Comparison of ENCODE assay signal across 1 cellular context in genomic region chr9:89992326-89993208, GRCh38.
TF ChIP-seq lines count a peak whose summit lies in the region.

No MANE protein-coding gene starts in this region.

TF ChIP-seq in liver, 16 proteins besides CTCF, POLR2A, EP300 and RAD21 (continued from another document):
- no peak for TF ChIP-seq REST (IDR thresholded peaks at IDR 0.05)
- TF ChIP-seq RXRA (IDR thresholded peaks at IDR 0.05): peak; percentile 63 to 66
- no peak for TF ChIP-seq TAF1 (conservative IDR thresholded peaks at IDR 0.05)
- peak; percentile 26 to 47 for TF ChIP-seq HNF4A (conservative IDR thresholded peaks at IDR 0.05)
- TF ChIP-seq ZBTB33 (IDR thresholded peaks at IDR 0.05): no peak
- TF ChIP-seq JUND (IDR thresholded peaks at IDR 0.05): no peak
